In genomic region chr6:24929255-24929654, GRCh38 we compare ENCODE assay signal across 10 cellular contexts. TPM values are rescaled to one million over a fixed set of nuclear protein-coding genes. Genes with fewer than 3 reads are reported as not detected.
DNase-seq lines count a peak whose midpoint lies in the region; ATAC-seq and TF ChIP-seq lines count a peak whose summit lies in the region.
"Had no signal": no experiment of that assay in that cellular context is flagged by ENCODE, and none has a peak within 500 bp of the region (broad histone marks: within the 10 kb centered on the region; RNA-seq: fewer than 3 reads in every experiment).

No MANE protein-coding gene starts in this region.

- intact Hi-C loops in esophagus muscularis mucosa (cut with DNase I), result no loop called here

- peaks cover 24 to 33% (median 28%) of the 10 kb centered on the region in 4 donors for H3K4me1 ChIP-seq in esophagus muscularis mucosa

- 53% methylated on average over 1 of the region's 1 CpG for WGBS in esophagus muscularis mucosa

- no peak for TF ChIP-seq CTCF in GM06990 (IDR thresholded peaks at IDR 0.05; ENCODE audit: insufficient read depth, low read length, poor library complexity, severe bottlenecking)
- no peak for TF ChIP-seq CTCF in esophagus muscularis mucosa (IDR thresholded peaks at IDR 0.05)

- TF ChIP-seq POLR2A in esophagus muscularis mucosa (IDR thresholded peaks at IDR 0.05; ENCODE audit: low read depth), result no peak

- H3K4me3 ChIP-seq in GM06990 (replicated peaks; ENCODE audit: low read depth, low read length) (peak overlapping the region; percentile 41; the same call in 1 of the 2 replicates), esophagus muscularis mucosa (no peak overlapping the region)

- H3K9me3 ChIP-seq in KOPT-K1 (ENCODE audit: insufficient read depth, low read length, poor library complexity, severe bottlenecking) (no peaks in the 10 kb centered on the region), esophagus muscularis mucosa (no peaks in the 10 kb centered on the region)
- H3K9me3 ChIP-seq: heart left ventricle had no signal

- no peak for TF ChIP-seq EP300 in esophagus muscularis mucosa (IDR thresholded peaks at IDR 0.05)

- peak overlapping the region; percentile 89 for H3K27ac ChIP-seq in KOPT-K1 (ENCODE audit: low read depth, low read length, poor library complexity, severe bottlenecking)
- H3K27ac ChIP-seq in esophagus muscularis mucosa (replicated peaks in 1 of 4), result no peak overlapping the region

- ATAC-seq in GM19463 (IDR thresholded peaks at IDR 0.05; ENCODE audit: unreplicated experiment) (peak; percentile 29), left lobe of liver (no peak)

- DNase-seq in GM06990 (ENCODE audit: extremely low read depth, insufficient read length), result no peak
- peak; percentile 75 for DNase-seq in esophagus muscularis mucosa (ENCODE audit: extremely low spot score)
- DNase-seq in NCI-H1092 treated with DMSO at 0.1 percent for 48 hours (lab: John Stamatoyannopoulos, UW), result no peak
- DNase-seq in left lobe of liver (ENCODE audit: low spot score), result no peak
- no peak for DNase-seq in NCI-H1930 (lab: John Stamatoyannopoulos, UW)
- DNase-seq in NCI-H345 treated with DMSO at 0.1 percent for 48 hours (lab: John Stamatoyannopoulos, UW; ENCODE audit: unreplicated experiment), result no peak
- DNase-seq: heart left ventricle, NCI-H1417 treated with DMSO at 0.1 percent for 48 hours had no signal

- H3K36me3 ChIP-seq in GM06990 (ENCODE audit: control insufficient read depth, insufficient read depth, low read length) (no peaks in the 10 kb centered on the region), KOPT-K1 (ENCODE audit: insufficient read depth, low read length) (no peaks in the 10 kb centered on the region), esophagus muscularis mucosa (no peaks in the 10 kb centered on the region)
- H3K36me3 ChIP-seq: heart left ventricle had no signal

- H3K27me3 ChIP-seq in GM06990 (replicated peaks; ENCODE audit: control insufficient read depth, insufficient read depth, low read length) (no peaks in the 10 kb centered on the region), esophagus muscularis mucosa (no peaks in the 10 kb centered on the region)
- H3K27me3 ChIP-seq: heart left ventricle had no signal

RNA-seq across cellular contexts. Expression of gene RIPOR2, which starts 6.5 kb away (rescaled TPM):
- total RNA-seq in esophagus muscularis mucosa (10 to 100 TPM in 1 of 4 donors, 1 to 10 TPM in 3; 2.6 to 14.4 (median 5.1) TPM), left lobe of liver (3.0 TPM)
